Comparison of ENCODE assay signal across 8 cellular contexts in the genomic region with DNA sequence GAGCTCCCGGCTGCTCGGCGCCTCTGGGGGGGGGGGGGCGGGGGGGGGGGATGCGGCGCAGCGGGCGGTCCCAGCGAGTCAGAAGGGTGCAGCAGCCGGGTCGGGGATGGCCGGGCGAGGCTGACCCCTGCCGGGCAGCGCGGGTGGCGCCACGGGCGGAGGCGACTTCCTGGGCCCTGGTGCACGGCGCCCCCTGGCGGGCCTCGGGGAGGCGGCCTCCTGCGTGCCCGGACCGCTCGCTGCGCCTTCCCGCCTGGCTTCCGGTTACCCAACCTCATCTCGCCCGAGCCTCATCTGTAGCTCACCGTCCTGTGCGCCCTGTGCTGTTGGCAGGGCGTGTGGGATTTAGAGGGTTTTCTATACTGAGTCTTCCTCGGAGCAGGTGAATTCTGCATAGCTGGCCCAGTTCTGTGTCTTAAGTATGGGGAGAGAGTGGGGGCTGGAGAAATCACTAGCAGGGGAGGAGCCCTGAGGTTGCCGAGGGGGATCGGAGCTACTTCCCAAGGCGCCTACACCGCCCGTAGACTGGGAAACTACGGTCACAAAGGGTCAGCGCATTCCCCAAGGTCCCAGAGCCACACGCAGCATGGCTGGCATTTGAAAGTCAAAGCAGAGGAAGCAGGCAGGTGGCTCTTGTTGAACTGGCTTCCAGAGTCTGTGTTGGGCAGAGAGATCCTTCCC. TPM values are rescaled to one million over a fixed set of nuclear protein-coding genes. Genes with fewer than 3 reads are reported as not detected.
A peak's percentile ranks its signal among the peaks of the same experiment; 100 is the strongest.
DNase-seq lines count a peak whose midpoint lies in the region; ATAC-seq, FAIRE-seq and TF ChIP-seq lines count a peak whose summit lies in the region.

No MANE protein-coding gene starts in this region.

- H3K4me3 Mint-ChIP-seq in CD4-positive, alpha-beta T cell, result peak overlapping the region; percentile 76

- FAIRE-seq in endothelial cell of umbilical vein (lab: Jason Lieb, UNC), result peak; percentile 87

- peaks cover 20% of the 10 kb centered on the region for H3K4me1 ChIP-seq in endothelial cell of umbilical vein (ENCODE audit: control insufficient read depth, extremely low read depth, insufficient read depth, low read length)

- POLR2A ChIA-PET in CD4-positive, alpha-beta T cell (lab: Charles Lee), result interaction anchor here (0.6 kb wide), 1 partner anchor 346 kb away, joined by 3 read pairs; no protein-coding TSS in a partner anchor
- POLR2A ChIA-PET in endothelial cell of umbilical vein (lab: Charles Lee), result interaction anchor here (0.6 to 1.4 kb wide), 2 partner anchors 147 to 290 kb away, joined by 3 to 4 read pairs; no protein-coding TSS in a partner anchor

- BruUV-seq in endothelial cell of umbilical vein (replicated peaks; lab: Mats Ljungman, UMichigan), result no TSS peak

- no peaks in the 10 kb centered on the region for H3K9me3 Mint-ChIP-seq in CD4-positive, alpha-beta T cell

- TF ChIP-seq CTCF in CD4-positive, alpha-beta T cell (IDR thresholded peaks at IDR 0.05), result peak; percentile 83
- peak; percentile 94 to 99 for TF ChIP-seq CTCF in endothelial cell of umbilical vein (IDR thresholded peaks at IDR 0.05; ENCODE audit: extremely low read depth in 1 of 2, insufficient read depth in 1 of 2, low read depth in 1 of 2, low read length in 2 of 2)

- H3K4me1 Mint-ChIP-seq in CD4-positive, alpha-beta T cell (ENCODE audit: low read depth), result peaks cover 5% of the 10 kb centered on the region

- DNase-seq in CD4-positive, alpha-beta T cell, result peak; percentile 64 to 82 (median 74)
- DNase-seq in NOMO-1 (lab: John Stamatoyannopoulos, UW; ENCODE audit: unreplicated experiment in 2 of 2), result peak; percentile 89 to 95
- DNase-seq in activated CD8-positive, alpha-beta memory T cell treated with anti-CD3 and anti-CD28 coated beads, Interleukin-2, amount 50 U/mL, for 24 hours (ENCODE audit: extremely low read depth), result peak; percentile 60
- peak; percentile 90 for DNase-seq in endothelial cell of umbilical vein (ENCODE audit: low read depth, low spot score)
- DNase-seq in midbrain (lab: John Stamatoyannopoulos, UW), result peak; percentile 89
- DNase-seq in stimulated activated CD8-positive, alpha-beta memory T cell treated with anti-CD3 and anti-CD28 coated beads, Interleukin-15, amount 100 ng/mL, for 24 hours (ENCODE audit: low read depth), result peak; percentile 75

- H3K27me3 Mint-ChIP-seq in CD4-positive, alpha-beta T cell, result peaks cover 33% of the 10 kb centered on the region

- no peaks in the 10 kb centered on the region for H3K36me3 ChIP-seq in endothelial cell of umbilical vein (ENCODE audit: control insufficient read depth in 2 of 2, extremely low read depth in 1 of 2, insufficient read depth in 2 of 2, low read length in 2 of 2)

- H3K27ac Mint-ChIP-seq in CD4-positive, alpha-beta T cell, result no peak overlapping the region

- TF ChIP-seq POLR2A in endothelial cell of umbilical vein (IDR thresholded peaks at IDR 0.05; ENCODE audit: low read depth, low read length), result no peak

- peaks cover 10% of the 10 kb centered on the region for H3K27me3 ChIP-seq in CD4-positive, alpha-beta T cell (ENCODE audit: control insufficient read depth, insufficient read depth, low read length)
- H3K27me3 ChIP-seq in endothelial cell of umbilical vein (ENCODE audit: control insufficient read depth in 2 of 2, insufficient read depth in 2 of 2, low read length in 2 of 2), result peaks cover 0 to 4% of the 10 kb centered on the region in 2 experiments

- H3K4me2 ChIP-seq in endothelial cell of umbilical vein (ENCODE audit: insufficient read depth, low read length), result peak overlapping the region; percentile 78

- peak overlapping the region; percentile 35 for H2AFZ ChIP-seq in endothelial cell of umbilical vein (ENCODE audit: low read depth, low read length)

- intact Hi-C loops in CD4-positive, alpha-beta T cell (cut with DNase I, micrococcal nuclease), result loop anchor here in 1 of 2 experiments (1.0 to 5.0 kb wide), 2 partner anchors 293 to 349 kb away; a partner anchor contains a TSS
- intact Hi-C loops in endothelial cell of umbilical vein (cut with micrococcal nuclease), result loop anchor here (1.0 kb wide), 8 partner anchors 49 to 441 kb away; a partner anchor contains a TSS

- H3K4me3 ChIP-seq in endothelial cell of umbilical vein (replicated peaks in 1 of 3; ENCODE audit: insufficient read depth in 1 of 3, low read depth in 1 of 3, low read length in 3 of 3), result peak overlapping the region in 2 of 3 experiments; percentile 42 to 60

- no peaks in the 10 kb centered on the region for H3K9me1 ChIP-seq in endothelial cell of umbilical vein (replicated peaks; ENCODE audit: control insufficient read depth, extremely low read depth, insufficient read depth, low read length)

- CTCF ChIA-PET in CD4-positive, alpha-beta T cell (lab: Charles Lee), result interaction anchor here (0.7 to 1.5 kb wide), 7 partner anchors 8 to 883 kb away, joined by 3 to 5 read pairs (median 3); a partner anchor contains a TSS
- CTCF ChIA-PET in endothelial cell of umbilical vein (lab: Charles Lee), result interaction anchor here (0.6 to 6.2 kb wide), 93 partner anchors 9 to 937 kb away, joined by 3 to 445 read pairs (median 7); a partner anchor contains a TSS

- no peaks in the 10 kb centered on the region for H3K79me2 ChIP-seq in endothelial cell of umbilical vein (ENCODE audit: control insufficient read depth, insufficient read depth, low read length)

- no peaks in the 10 kb centered on the region for H3K9me3 ChIP-seq in CD4-positive, alpha-beta T cell (ENCODE audit: control insufficient read depth, low read length)
- no peaks in the 10 kb centered on the region for H3K9me3 ChIP-seq in endothelial cell of umbilical vein (replicated peaks; ENCODE audit: control insufficient read depth, insufficient read depth, low read length)

- H3K9ac ChIP-seq in endothelial cell of umbilical vein (replicated peaks; ENCODE audit: extremely low read depth, insufficient read depth, low read length), result peak overlapping the region; percentile 82

- dilution Hi-C loops in endothelial cell of umbilical vein (cut with MboI; ENCODE audit: extremely low pct_ligation_motif_present, low sequenced_read_pairs), result no loop called here

- H3K27ac ChIP-seq in CD4-positive, alpha-beta T cell (ENCODE audit: low read depth, low read length), result no peak overlapping the region
- H3K27ac ChIP-seq in endothelial cell of umbilical vein (ENCODE audit: insufficient read depth, low read depth, low read length), result peak overlapping the region; percentile 78

- peak; percentile 92 for ATAC-seq in CD4-positive, alpha-beta T cell (ENCODE audit: poor library complexity)
- ATAC-seq in GM19372 (IDR thresholded peaks at IDR 0.05; ENCODE audit: low read depth, unreplicated experiment) (peak; percentile 90), HG03469 (IDR thresholded peaks at IDR 0.05; ENCODE audit: unreplicated experiment) (peak; percentile 53)

- no peaks in the 10 kb centered on the region for H4K20me1 ChIP-seq in endothelial cell of umbilical vein (replicated peaks; ENCODE audit: control insufficient read depth, extremely low read depth, insufficient read depth, low read length)

- H3K36me3 Mint-ChIP-seq in CD4-positive, alpha-beta T cell (ENCODE audit: low read depth), result no peaks in the 10 kb centered on the region

TF ChIP-seq in endothelial cell of umbilical vein, 7 proteins besides CTCF, POLR2A, EP300 and RAD21:
- TF ChIP-seq GATA2 (IDR thresholded peaks at IDR 0.05; ENCODE audit: insufficient read depth, insufficient read length, low read depth, low read length) (no peak), EZH2 (IDR thresholded peaks at IDR 0.05; ENCODE audit: borderline replicate concordance, low read depth, low read length, severe bottlenecking) (no peak), POLR2AphosphoS5 (IDR thresholded peaks at IDR 0.05; ENCODE audit: insufficient read depth, low read depth, low read length) (peak; percentile 81), MYC (IDR thresholded peaks at IDR 0.05; ENCODE audit: low read depth, low read length) (no peak)

RNA-seq across cellular contexts. Expression of a gene that starts 28.3 kb away (rescaled TPM):
- 1 to 10 TPM; 1.3 to 2.5 TPM for total RNA-seq in CD4-positive, alpha-beta T cell
- total RNA-seq in endothelial cell of umbilical vein, result 10.2 and 10.5 TPM in 2 replicates
- 10.1 and 11.7 TPM in 2 replicates for polyA plus RNA-seq in endothelial cell of umbilical vein
- 4.1 and 7.2 TPM in 2 replicates for polyA plus RNA-seq in endothelial cell of umbilical vein (2011; cell fraction: cytosol; rRNA removed)
- polyA plus RNA-seq in endothelial cell of umbilical vein (2011; cell fraction: nucleus; rRNA removed), result 11.2 and 11.3 TPM in 2 replicates
- polyA plus RNA-seq in endothelial cell of umbilical vein (2012), result 5.1 and 8.1 TPM in 2 replicates
- 6.3 and 7.0 TPM in 2 replicates for polyA minus RNA-seq in endothelial cell of umbilical vein
- not detected for polyA minus RNA-seq in endothelial cell of umbilical vein (2011; cell fraction: cytosol; rRNA and poly(A)+ RNA removed)
- 4.0 and 4.1 TPM in 2 replicates for polyA minus RNA-seq in endothelial cell of umbilical vein (2011; cell fraction: nucleus; rRNA and poly(A)+ RNA removed)

RNA-seq across cellular contexts. Expression of a gene that starts 51.5 kb away (rescaled TPM):
- not detected for total RNA-seq in CD4-positive, alpha-beta T cell
- 48.6 and 50.3 TPM in 2 replicates for total RNA-seq in endothelial cell of umbilical vein
- 8.0 and 8.6 TPM in 2 replicates for polyA plus RNA-seq in endothelial cell of umbilical vein
- 10.2 and 10.4 TPM in 2 replicates for polyA plus RNA-seq in endothelial cell of umbilical vein (2011; cell fraction: cytosol; rRNA removed)
- polyA plus RNA-seq in endothelial cell of umbilical vein (2011; cell fraction: nucleus; rRNA removed), result 33.5 and 38.8 TPM in 2 replicates
- polyA plus RNA-seq in endothelial cell of umbilical vein (2012), result 56.6 and 69.1 TPM in 2 replicates
- polyA minus RNA-seq in endothelial cell of umbilical vein, result 23.0 and 28.5 TPM in 2 replicates
- not detected for polyA minus RNA-seq in endothelial cell of umbilical vein (2011; cell fraction: cytosol; rRNA and poly(A)+ RNA removed)
- polyA minus RNA-seq in endothelial cell of umbilical vein (2011; cell fraction: nucleus; rRNA and poly(A)+ RNA removed), result 47.4 and 50.7 TPM in 2 replicates

Comparison
In these comparisons a context has a peak if more than half of its experiments do, and no peak if none do; other contexts are left out.
1. RNA of a gene that starts 51.5 kb away (total RNA-seq): 48.6 to 50.3 TPM in endothelial cell of umbilical vein; not detected in CD4-positive, alpha-beta T cell; every median in the first group is over 10 times any median in the second.
2. Peak in every context shown above with its lines, with median percentiles within 50 percentile points of each other: ATAC-seq and DNase-seq.